26 cellular contexts compared by ENCODE assay signal in genomic region chr2:178117725-178118124, GRCh38. TPM values are rescaled to one million over a fixed set of nuclear protein-coding genes. Genes with fewer than 3 reads are reported as not detected.
"Had no signal": no experiment of that assay in that cellular context is flagged by ENCODE, and none has a peak within 500 bp of the region (broad histone marks: within the 10 kb centered on the region; RNA-seq: fewer than 3 reads in every experiment).

No MANE protein-coding gene starts in this region.

- H3K4me2 ChIP-seq: smooth muscle cell had no signal

- H3K9me3 ChIP-seq: neutrophil, pancreas, prostate gland, right atrium auricular region, spleen, suprapubic skin, testis, tibial artery, transverse colon, upper lobe of right lung, uterus had no signal

- DNase-seq: naive thymus-derived CD4-positive, alpha-beta T cell; natural killer cell; nucleus accumbens; pancreas; retina; spleen; stimulated activated CD4-positive, alpha-beta T cell treated with anti-CD3 and anti-CD28 coated beads, Interleukin-12 subunit alpha, Interleukin-12 subunit beta, amount 100 ng/mL, for 4 hours; stimulated activated CD4-positive, alpha-beta T cell treated with anti-CD3 and anti-CD28 coated beads, Interleukin-1b, Interleukin-23, amount 100 ng/mL, for 48 hours; stimulated activated CD4-positive, alpha-beta T cell treated with anti-CD3 and anti-CD28 coated beads, Interleukin-4, amount 100 ng/mL, for 1 hour; stimulated activated naive CD4-positive, alpha-beta T cell; stimulated activated naive CD8-positive, alpha-beta T cell treated with anti-CD3 and anti-CD28 coated beads, Interleukin-15, amount 100 ng/mL, for 72 hours; stimulated activated naive CD8-positive, alpha-beta T cell treated with anti-CD3 and anti-CD28 coated beads, Interleukin-15, Interleukin-2, amounts not matched to agents 100 U/mL and 50 U/mL, for 24 hours; substantia nigra; testis; tibial artery; transverse colon; upper lobe of right lung; uterus had no signal

- H3K27ac ChIP-seq: neutrophil, pancreas, prostate gland, right atrium auricular region, skin epidermis, spleen, suprapubic skin, testis, tibial artery, transverse colon, upper lobe of right lung, uterus had no signal

- H3K4me1 ChIP-seq: prostate gland, uterus had no signal

- ATAC-seq: naive thymus-derived CD4-positive, alpha-beta T cell; natural killer cell; pancreas; sciatic nerve; stimulated activated memory B cell treated with anti-CD40 and anti-IgM and Interleukin-4, amounts not matched to agents 10 μg/mL and 1 μg/mL and 100 μg/mL, for 72 hours; stimulated activated naive CD8-positive, alpha-beta T cell treated with anti-CD3 and anti-CD28 coated beads, Interleukin-15, amount 100 ng/mL, for 72 hours; stimulated activated naive CD8-positive, alpha-beta T cell treated with anti-CD3 and anti-CD28 coated beads, Interleukin-15, Interleukin-2, amounts not matched to agents 100 U/mL and 50 U/mL, for 24 hours; upper lobe of right lung had no signal

- H3K4me3 ChIP-seq: pancreas, prostate gland, right atrium auricular region, skin epidermis, smooth muscle cell, spleen, suprapubic skin, testis, tibial artery, transverse colon, upper lobe of right lung, uterus had no signal

- H3K27me3 ChIP-seq: neutrophil, pancreas, right atrium auricular region, spleen, suprapubic skin, testis, tibial artery, transverse colon, upper lobe of right lung, uterus had no signal

RNA-seq across cellular contexts. Expression of gene PDE11A, which starts 45.1 kb away (rescaled TPM):
- total RNA-seq: naive thymus-derived CD4-positive, alpha-beta T cell; natural killer cell; upper lobe of right lung had no signal
- polyA plus RNA-seq: naive thymus-derived CD4-positive, alpha-beta T cell; smooth muscle cell had no signal
